ENCODE assay signal across 10 cellular contexts in genomic region chr4:9381012-9381534, GRCh38. TPM values are rescaled to one million over a fixed set of nuclear protein-coding genes. Genes with fewer than 3 reads are reported as not detected.
DNase-seq lines count a peak whose midpoint lies in the region; ATAC-seq and TF ChIP-seq lines count a peak whose summit lies in the region.
"Not testable (repeated sequence)": the region's sequence is repeated elsewhere in the genome, so short reads cannot be mapped to it uniquely, and the experiment has no call there.
"Had no signal": no experiment of that assay in that cellular context is flagged by ENCODE, and none has a peak within 500 bp of the region (broad histone marks: within the 10 kb centered on the region; RNA-seq: fewer than 3 reads in every experiment).

No MANE protein-coding gene starts in this region.

- not testable (repeated sequence) for DNase-seq in GM10248 (ENCODE audit: extremely low spot score)
- DNase-seq in NCI-H146 (lab: John Stamatoyannopoulos, UW) = peak; percentile 20
- DNase-seq in activated CD4-positive, alpha-beta T cell treated with anti-CD3 and anti-CD28 coated beads, Interleukin-2, amount 10 ng/mL, durations not matched to agents 7 days and 5 days = peak; percentile 56
- DNase-seq in ascending aorta (ENCODE audit: low spot score in 2 of 2) = peak in 1 of 2 donors; percentile 71
- peak; percentile 71 for DNase-seq in glutamatergic neuron
- DNase-seq in stimulated activated CD4-positive, alpha-beta T cell treated with anti-CD3 and anti-CD28 coated beads, Interleukin-12 subunit alpha, Interleukin-12 subunit beta, amount 100 ng/mL, for 4 hours = peak; percentile 56
- peak; percentile 51 to 86 for DNase-seq in upper lobe of left lung

- ATAC-seq in upper lobe of left lung (ENCODE audit: low FRiP score in 2 of 2) = not testable (repeated sequence)

- H3K27me3 Mint-ChIP-seq in activated CD4-positive, alpha-beta T cell treated with anti-CD3 and anti-CD28 coated beads, Interleukin-2, amount 10 ng/mL, durations not matched to agents 7 days and 5 days; glutamatergic neuron (ENCODE audit: unreplicated experiment): not testable (repeated sequence)

- H3K36me3 Mint-ChIP-seq in activated CD4-positive, alpha-beta T cell treated with anti-CD3 and anti-CD28 coated beads, Interleukin-2, amount 10 ng/mL, durations not matched to agents 7 days and 5 days (ENCODE audit: low read depth); glutamatergic neuron (ENCODE audit: unreplicated experiment): not testable (repeated sequence)

- H3K36me3 ChIP-seq in ascending aorta; mucosa of rectum (ENCODE audit: control insufficient read depth in 2 of 2, insufficient read depth in 2 of 2, low read length in 2 of 2); upper lobe of left lung: not testable (repeated sequence)

- not testable (repeated sequence) for H3K9me3 Mint-ChIP-seq in activated CD4-positive, alpha-beta T cell treated with anti-CD3 and anti-CD28 coated beads, Interleukin-2, amount 10 ng/mL, durations not matched to agents 7 days and 5 days; glutamatergic neuron (ENCODE audit: unreplicated experiment)

- POLR2A ChIA-PET in GM10248 (lab: Yijun Ruan, JAX); activated CD4-positive, alpha-beta T cell treated with anti-CD3 and anti-CD28 coated beads, Interleukin-2, amount 10 ng/mL, durations not matched to agents 7 days and 5 days (lab: Charles Lee): not testable (repeated sequence)

- not testable (repeated sequence) for H3K4me1 ChIP-seq in ascending aorta; mucosa of rectum (ENCODE audit: control insufficient read depth in 2 of 2, insufficient read depth in 2 of 2, low read length in 2 of 2); upper lobe of left lung

- not testable (repeated sequence) for TF ChIP-seq POLR2A in upper lobe of left lung (IDR thresholded peaks at IDR 0.05)

- H3K9ac ChIP-seq in mucosa of rectum (ENCODE audit: low read depth in 1 of 2, low read length in 2 of 2) = peak overlapping the region in 1 of 2 donors; percentile 51

- TF ChIP-seq CTCF in GM10248 (IDR thresholded peaks at IDR 0.05; ENCODE audit: control extremely low read depth, extremely low read depth, low read depth, missing control alignments) (peak; percentile 18), ascending aorta (IDR thresholded peaks at IDR 0.05) (peak in 2 of 3 experiments; percentile 38 to 51), glutamatergic neuron (IDR thresholded peaks at IDR 0.05; ENCODE audit: partially characterized antibody, unreplicated experiment) (peak; percentile 84), upper lobe of left lung (IDR thresholded peaks at IDR 0.05) (peak; percentile 23 to 68 (median 53))

- not testable (repeated sequence) for H3K9me3 ChIP-seq in ascending aorta; mucosa of rectum (ENCODE audit: control insufficient read depth in 2 of 2, low read length in 2 of 2); upper lobe of left lung

- H3K4me3 ChIP-seq in ascending aorta (peak overlapping the region in 1 of 2 donors; percentile 54), mucosa of rectum (ENCODE audit: low read length in 2 of 2) (peak overlapping the region; percentile 46 to 60), upper lobe of left lung (peak overlapping the region in 3 of 4 donors; percentile 32 to 46 (median 45))

- H3K4me3 Mint-ChIP-seq in activated CD4-positive, alpha-beta T cell treated with anti-CD3 and anti-CD28 coated beads, Interleukin-2, amount 10 ng/mL, durations not matched to agents 7 days and 5 days = peak overlapping the region; percentile 52
- not testable (repeated sequence) for H3K4me3 Mint-ChIP-seq in glutamatergic neuron (ENCODE audit: unreplicated experiment)

- intact Hi-C loops in ascending aorta (cut with DNase I) = not testable (repeated sequence)

- not testable (repeated sequence) for TF ChIP-seq EP300 in upper lobe of left lung (IDR thresholded peaks at IDR 0.05)

- H3K27me3 ChIP-seq in ascending aorta; mucosa of rectum (ENCODE audit: control insufficient read depth in 2 of 2, insufficient read depth in 2 of 2, low read length in 2 of 2); upper lobe of left lung: not testable (repeated sequence)

- 45 to 46% methylated on average over 15 to 29 of the region's 36 CpGs for WGBS in upper lobe of left lung, 2 donors

- not testable (repeated sequence) for H3K4me1 Mint-ChIP-seq in activated CD4-positive, alpha-beta T cell treated with anti-CD3 and anti-CD28 coated beads, Interleukin-2, amount 10 ng/mL, durations not matched to agents 7 days and 5 days; glutamatergic neuron (ENCODE audit: low read depth, unreplicated experiment)

- not testable (repeated sequence) for H3K27ac ChIP-seq in ascending aorta; mucosa of rectum (ENCODE audit: low read depth in 2 of 2, low read length in 2 of 2); upper lobe of left lung

- CTCF ChIA-PET in GM10248 (lab: Yijun Ruan, JAX); activated CD4-positive, alpha-beta T cell treated with anti-CD3 and anti-CD28 coated beads, Interleukin-2, amount 10 ng/mL, durations not matched to agents 7 days and 5 days (lab: Charles Lee): not testable (repeated sequence)

- not testable (repeated sequence) for H3K27ac Mint-ChIP-seq in activated CD4-positive, alpha-beta T cell treated with anti-CD3 and anti-CD28 coated beads, Interleukin-2, amount 10 ng/mL, durations not matched to agents 7 days and 5 days; glutamatergic neuron (ENCODE audit: unreplicated experiment)

RNA-seq across cellular contexts. Expression of gene USP17L30, which starts 18.1 kb away (rescaled TPM):
- not detected for total RNA-seq in activated CD4-positive, alpha-beta T cell treated with anti-CD3 and anti-CD28 coated beads, Interleukin-2, amount 10 ng/mL, durations not matched to agents 7 days and 5 days
- total RNA-seq in ascending aorta (not detected), glutamatergic neuron (ENCODE audit: unreplicated experiment) (not detected), upper lobe of left lung (not detected)
- total RNA-seq: dermis microvascular lymphatic vessel endothelial cell; T-helper 1 cell treated with Interleukin-12 subunit alpha and Interleukin-12 subunit beta and Interleukin-4 antibody, amounts not matched to agents 30 ng/mL and 1 ng/mL, for 36 hours had no signal

RNA-seq across cellular contexts. Expression of gene USP17L29, which starts 27.6 kb away (rescaled TPM):
- not detected for total RNA-seq in activated CD4-positive, alpha-beta T cell treated with anti-CD3 and anti-CD28 coated beads, Interleukin-2, amount 10 ng/mL, durations not matched to agents 7 days and 5 days
- total RNA-seq in ascending aorta (not detected), glutamatergic neuron (ENCODE audit: unreplicated experiment) (not detected), upper lobe of left lung (not detected)
- total RNA-seq: dermis microvascular lymphatic vessel endothelial cell; T-helper 1 cell treated with Interleukin-12 subunit alpha and Interleukin-12 subunit beta and Interleukin-4 antibody, amounts not matched to agents 30 ng/mL and 1 ng/mL, for 36 hours had no signal

RNA-seq across cellular contexts. Expression of gene USP17L28, which starts 32.4 kb away (rescaled TPM):
- total RNA-seq in activated CD4-positive, alpha-beta T cell treated with anti-CD3 and anti-CD28 coated beads, Interleukin-2, amount 10 ng/mL, durations not matched to agents 7 days and 5 days = not detected
- not detected for total RNA-seq in ascending aorta
- total RNA-seq in glutamatergic neuron (ENCODE audit: unreplicated experiment) = not detected
- not detected for total RNA-seq in upper lobe of left lung
- total RNA-seq: dermis microvascular lymphatic vessel endothelial cell; T-helper 1 cell treated with Interleukin-12 subunit alpha and Interleukin-12 subunit beta and Interleukin-4 antibody, amounts not matched to agents 30 ng/mL and 1 ng/mL, for 36 hours had no signal

RNA-seq across cellular contexts. Expression of gene USP17L27, which starts 37.1 kb away (rescaled TPM):
- total RNA-seq in activated CD4-positive, alpha-beta T cell treated with anti-CD3 and anti-CD28 coated beads, Interleukin-2, amount 10 ng/mL, durations not matched to agents 7 days and 5 days = not detected
- not detected for total RNA-seq in ascending aorta
- total RNA-seq in glutamatergic neuron (ENCODE audit: unreplicated experiment) = not detected
- total RNA-seq in upper lobe of left lung = not detected
- total RNA-seq: dermis microvascular lymphatic vessel endothelial cell; T-helper 1 cell treated with Interleukin-12 subunit alpha and Interleukin-12 subunit beta and Interleukin-4 antibody, amounts not matched to agents 30 ng/mL and 1 ng/mL, for 36 hours had no signal

RNA-seq across cellular contexts. Expression of gene USP17L5, which starts 41.9 kb away (rescaled TPM):
- not detected for total RNA-seq in activated CD4-positive, alpha-beta T cell treated with anti-CD3 and anti-CD28 coated beads, Interleukin-2, amount 10 ng/mL, durations not matched to agents 7 days and 5 days
- total RNA-seq in ascending aorta (not detected), glutamatergic neuron (ENCODE audit: unreplicated experiment) (not detected), upper lobe of left lung (not detected)
- total RNA-seq: dermis microvascular lymphatic vessel endothelial cell; T-helper 1 cell treated with Interleukin-12 subunit alpha and Interleukin-12 subunit beta and Interleukin-4 antibody, amounts not matched to agents 30 ng/mL and 1 ng/mL, for 36 hours had no signal

Comparison
In these comparisons a context has a peak if more than half of its experiments do, and no peak if none do; other contexts are left out.
1. CTCF ChIP-seq: peak in every context shown above with its lines; median percentile 84 in glutamatergic neuron; 53 in upper lobe of left lung; 44 in ascending aorta; 18 in GM10248.